In genomic region chr19:52140077-52140710, GRCh38 we compare ENCODE assay signal across 1 cellular context.
TF ChIP-seq lines count a peak whose summit lies in the region.

No MANE protein-coding gene starts in this region.

TF ChIP-seq in HepG2, 621 proteins besides CTCF, POLR2A, EP300 and RAD21 (continues in another document):
- TF ChIP-seq ZNF773 (CRISPR knock-in tag; IDR thresholded peaks at IDR 0.05; ENCODE audit: borderline replicate concordance): no peak
- peak; percentile 68; the same call in 1 of the 2 replicates for TF ChIP-seq SIN3A (IDR thresholded peaks at IDR 0.05; ENCODE audit: borderline replicate concordance, low read depth, low read length)
- 0 out of 2 replicates have a peak, but pooled peaks have one; percentile 41 for TF ChIP-seq ZNF747 (CRISPR knock-in tag; IDR thresholded peaks at IDR 0.05; ENCODE audit: borderline replicate concordance)
- no peak for TF ChIP-seq ZNF496 (CRISPR knock-in tag; IDR thresholded peaks at IDR 0.05; ENCODE audit: insufficient replicate concordance)
- no peak for TF ChIP-seq FOXP1 (IDR thresholded peaks at IDR 0.05)
- 0 out of 2 replicates have a peak, but pooled peaks have one; percentile 1 for TF ChIP-seq FOXP1 (CRISPR knock-in tag; IDR thresholded peaks at IDR 0.05)
- TF ChIP-seq, protein P1, sequence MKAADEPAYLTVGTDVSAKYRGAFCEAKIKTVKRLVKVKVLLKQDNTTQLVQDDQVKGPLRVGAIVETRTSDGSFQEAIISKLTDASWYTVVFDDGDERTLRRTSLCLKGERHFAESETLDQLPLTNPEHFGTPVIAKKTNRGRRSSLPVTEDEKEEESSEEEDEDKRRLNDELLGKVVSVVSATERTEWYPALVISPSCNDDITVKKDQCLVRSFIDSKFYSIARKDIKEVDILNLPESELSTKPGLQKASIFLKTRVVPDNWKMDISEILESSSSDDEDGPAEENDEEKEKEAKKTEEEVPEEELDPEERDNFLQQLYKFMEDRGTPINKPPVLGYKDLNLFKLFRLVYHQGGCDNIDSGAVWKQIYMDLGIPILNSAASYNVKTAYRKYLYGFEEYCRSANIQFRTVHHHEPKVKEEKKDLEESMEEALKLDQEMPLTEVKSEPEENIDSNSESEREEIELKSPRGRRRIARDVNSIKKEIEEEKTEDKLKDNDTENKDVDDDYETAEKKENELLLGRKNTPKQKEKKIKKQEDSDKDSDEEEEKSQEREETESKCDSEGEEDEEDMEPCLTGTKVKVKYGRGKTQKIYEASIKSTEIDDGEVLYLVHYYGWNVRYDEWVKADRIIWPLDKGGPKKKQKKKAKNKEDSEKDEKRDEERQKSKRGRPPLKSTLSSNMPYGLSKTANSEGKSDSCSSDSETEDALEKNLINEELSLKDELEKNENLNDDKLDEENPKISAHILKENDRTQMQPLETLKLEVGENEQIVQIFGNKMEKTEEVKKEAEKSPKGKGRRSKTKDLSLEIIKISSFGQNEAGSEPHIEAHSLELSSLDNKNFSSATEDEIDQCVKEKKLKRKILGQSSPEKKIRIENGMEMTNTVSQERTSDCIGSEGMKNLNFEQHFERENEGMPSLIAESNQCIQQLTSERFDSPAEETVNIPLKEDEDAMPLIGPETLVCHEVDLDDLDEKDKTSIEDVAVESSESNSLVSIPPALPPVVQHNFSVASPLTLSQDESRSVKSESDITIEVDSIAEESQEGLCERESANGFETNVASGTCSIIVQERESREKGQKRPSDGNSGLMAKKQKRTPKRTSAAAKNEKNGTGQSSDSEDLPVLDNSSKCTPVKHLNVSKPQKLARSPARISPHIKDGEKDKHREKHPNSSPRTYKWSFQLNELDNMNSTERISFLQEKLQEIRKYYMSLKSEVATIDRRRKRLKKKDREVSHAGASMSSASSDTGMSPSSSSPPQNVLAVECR (CRISPR knock-in tag; IDR thresholded peaks at IDR 0.05; ENCODE audit: borderline replicate concordance): 0 out of 2 replicates have a peak, but pooled peaks have one; percentile 2
- TF ChIP-seq BHLHE40 (IDR thresholded peaks at IDR 0.05; ENCODE audit: low read length): peak; percentile 49; the same call in 1 of the 2 replicates
- TF ChIP-seq FOXA1 (IDR thresholded peaks at IDR 0.05): no peak
- 0 out of 2 replicates have a peak, but pooled peaks have one; percentile 26 for TF ChIP-seq FOXA1 (CRISPR knock-in tag; IDR thresholded peaks at IDR 0.05)
- TF ChIP-seq XRCC5 (optimal IDR thresholded peaks at IDR 0.05; ENCODE audit: low read length): no peak
- 0 out of 2 replicates have a peak, but pooled peaks have one; percentile 1 for TF ChIP-seq ZGPAT (CRISPR knock-in tag; IDR thresholded peaks at IDR 0.05)
- TF ChIP-seq, protein P2, sequence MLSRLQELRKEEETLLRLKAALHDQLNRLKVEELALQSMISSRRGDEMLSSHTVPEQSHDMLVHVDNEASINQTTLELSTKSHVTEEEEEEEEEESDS (CRISPR knock-in tag; IDR thresholded peaks at IDR 0.05; ENCODE audit: borderline replicate concordance): 0 out of 2 replicates have a peak, but pooled peaks have one; percentile 18
- no peak for TF ChIP-seq ZNF670 (CRISPR knock-in tag; IDR thresholded peaks at IDR 0.05; ENCODE audit: borderline replicate concordance)
- no peak for TF ChIP-seq ZNF12 (CRISPR knock-in tag; IDR thresholded peaks at IDR 0.05)
- no peak for TF ChIP-seq ZNF790 (CRISPR knock-in tag; IDR thresholded peaks at IDR 0.05; ENCODE audit: borderline replicate concordance)
- TF ChIP-seq, protein P3, sequence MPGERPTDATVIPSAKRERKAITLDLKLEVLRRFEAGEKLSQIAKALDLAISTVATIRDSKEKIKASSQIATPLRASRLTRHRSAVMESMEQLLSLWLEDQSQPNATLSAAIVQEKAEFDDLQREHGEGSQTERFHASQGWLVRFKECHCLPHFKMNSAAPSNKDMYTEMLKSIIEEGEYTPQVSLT (CRISPR knock-in tag; IDR thresholded peaks at IDR 0.05; ENCODE audit: borderline replicate concordance, low read depth): no peak
- peak; percentile 10; the same call in 1 of the 2 replicates for TF ChIP-seq SMAD3 (CRISPR knock-in tag; IDR thresholded peaks at IDR 0.05)
- TF ChIP-seq TCF12 (IDR thresholded peaks at IDR 0.05): no peak
- no peak for TF ChIP-seq TCF12 (CRISPR knock-in tag; IDR thresholded peaks at IDR 0.05)
- TF ChIP-seq, protein P4, sequence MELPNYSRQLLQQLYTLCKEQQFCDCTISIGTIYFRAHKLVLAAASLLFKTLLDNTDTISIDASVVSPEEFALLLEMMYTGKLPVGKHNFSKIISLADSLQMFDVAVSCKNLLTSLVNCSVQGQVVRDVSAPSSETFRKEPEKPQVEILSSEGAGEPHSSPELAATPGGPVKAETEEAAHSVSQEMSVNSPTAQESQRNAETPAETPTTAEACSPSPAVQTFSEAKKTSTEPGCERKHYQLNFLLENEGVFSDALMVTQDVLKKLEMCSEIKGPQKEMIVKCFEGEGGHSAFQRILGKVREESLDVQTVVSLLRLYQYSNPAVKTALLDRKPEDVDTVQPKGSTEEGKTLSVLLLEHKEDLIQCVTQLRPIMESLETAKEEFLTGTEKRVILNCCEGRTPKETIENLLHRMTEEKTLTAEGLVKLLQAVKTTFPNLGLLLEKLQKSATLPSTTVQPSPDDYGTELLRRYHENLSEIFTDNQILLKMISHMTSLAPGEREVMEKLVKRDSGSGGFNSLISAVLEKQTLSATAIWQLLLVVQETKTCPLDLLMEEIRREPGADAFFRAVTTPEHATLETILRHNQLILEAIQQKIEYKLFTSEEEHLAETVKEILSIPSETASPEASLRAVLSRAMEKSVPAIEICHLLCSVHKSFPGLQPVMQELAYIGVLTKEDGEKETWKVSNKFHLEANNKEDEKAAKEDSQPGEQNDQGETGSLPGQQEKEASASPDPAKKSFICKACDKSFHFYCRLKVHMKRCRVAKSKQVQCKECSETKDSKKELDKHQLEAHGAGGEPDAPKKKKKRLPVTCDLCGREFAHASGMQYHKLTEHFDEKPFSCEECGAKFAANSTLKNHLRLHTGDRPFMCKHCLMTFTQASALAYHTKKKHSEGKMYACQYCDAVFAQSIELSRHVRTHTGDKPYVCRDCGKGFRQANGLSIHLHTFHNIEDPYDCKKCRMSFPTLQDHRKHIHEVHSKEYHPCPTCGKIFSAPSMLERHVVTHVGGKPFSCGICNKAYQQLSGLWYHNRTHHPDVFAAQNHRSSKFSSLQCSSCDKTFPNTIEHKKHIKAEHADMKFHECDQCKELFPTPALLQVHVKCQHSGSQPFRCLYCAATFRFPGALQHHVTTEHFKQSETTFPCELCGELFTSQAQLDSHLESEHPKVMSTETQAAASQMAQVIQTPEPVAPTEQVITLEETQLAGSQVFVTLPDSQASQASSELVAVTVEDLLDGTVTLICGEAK (IDR thresholded peaks at IDR 0.05): no peak
- TF ChIP-seq, protein P4 (CRISPR knock-in tag; IDR thresholded peaks at IDR 0.05): no peak
- TF ChIP-seq HDAC1 (CRISPR knock-in tag; IDR thresholded peaks at IDR 0.05): 0 out of 2 replicates have a peak, but pooled peaks have one; percentile 11
- TF ChIP-seq TGIF2 (CRISPR knock-in tag; IDR thresholded peaks at IDR 0.05): peak; percentile 58; the same call in 1 of the 2 replicates
- TF ChIP-seq KDM1A (CRISPR knock-in tag; IDR thresholded peaks at IDR 0.05): no peak
- no peak for TF ChIP-seq MAFK (conservative IDR thresholded peaks at IDR 0.05 in 1 of 2, IDR thresholded peaks at IDR 0.05 in 1 of 2; ENCODE audit: low read length in 2 of 2)
- TF ChIP-seq SNAPC2 (CRISPR knock-in tag; IDR thresholded peaks at IDR 0.05): 0 out of 2 replicates have a peak, but pooled peaks have one; percentile 4
- no peak for TF ChIP-seq ZSCAN22 (CRISPR knock-in tag; IDR thresholded peaks at IDR 0.05)
- TF ChIP-seq SMAD9 (CRISPR knock-in tag; IDR thresholded peaks at IDR 0.05): no peak
- TF ChIP-seq ARNTL (CRISPR knock-in tag; IDR thresholded peaks at IDR 0.05): no peak
- peak; percentile 61 for TF ChIP-seq ELF1 (CRISPR knock-in tag; IDR thresholded peaks at IDR 0.05)
- no peak for TF ChIP-seq PBX2 (CRISPR knock-in tag; IDR thresholded peaks at IDR 0.05)
- no peak for TF ChIP-seq RBAK (CRISPR knock-in tag; IDR thresholded peaks at IDR 0.05)
- TF ChIP-seq POGZ (CRISPR knock-in tag; IDR thresholded peaks at IDR 0.05): 0 out of 2 replicates have a peak, but pooled peaks have one; percentile 5
- TF ChIP-seq ZNF704 (CRISPR knock-in tag; IDR thresholded peaks at IDR 0.05; ENCODE audit: borderline replicate concordance): no peak
- no peak for TF ChIP-seq ZNF256 (CRISPR knock-in tag; conservative IDR thresholded peaks at IDR 0.05)
- peak; percentile 49; the same call in 1 of the 2 replicates for TF ChIP-seq MXD4 (CRISPR knock-in tag; IDR thresholded peaks at IDR 0.05)
- TF ChIP-seq ZNF564 (CRISPR knock-in tag; IDR thresholded peaks at IDR 0.05): 0 out of 2 replicates have a peak, but pooled peaks have one; percentile 4
- no peak for TF ChIP-seq SOX6 (IDR thresholded peaks at IDR 0.05)
- no peak for TF ChIP-seq SOX6 (CRISPR knock-in tag; IDR thresholded peaks at IDR 0.05)
- no peak for TF ChIP-seq TEF (CRISPR knock-in tag; IDR thresholded peaks at IDR 0.05)
- no peak for TF ChIP-seq ZNF124 (CRISPR knock-in tag; IDR thresholded peaks at IDR 0.05)
- no peak for TF ChIP-seq ZNF781 (CRISPR knock-in tag; IDR thresholded peaks at IDR 0.05; ENCODE audit: borderline replicate concordance, not compliant biosample characterization)
- peak; percentile 3; the same call in 1 of the 2 replicates for TF ChIP-seq DRAP1 (CRISPR knock-in tag; IDR thresholded peaks at IDR 0.05)
- TF ChIP-seq MXI1 (IDR thresholded peaks at IDR 0.05; ENCODE audit: borderline replicate concordance, low read depth, low read length): peak; percentile 35; the same call in 1 of the 3 replicates
- TF ChIP-seq ELF4 (CRISPR knock-in tag; IDR thresholded peaks at IDR 0.05; ENCODE audit: borderline replicate concordance): 0 out of 2 replicates have a peak, but pooled peaks have one; percentile 8
- 0 out of 2 replicates have a peak, but pooled peaks have one; percentile 3 for TF ChIP-seq RBFOX2 (IDR thresholded peaks at IDR 0.05; ENCODE audit: low read depth, low read length)
- no peak for TF ChIP-seq ZNF543 (CRISPR knock-in tag; IDR thresholded peaks at IDR 0.05)
- no peak for TF ChIP-seq ZBTB20 (CRISPR knock-in tag; IDR thresholded peaks at IDR 0.05; ENCODE audit: borderline replicate concordance, low read depth)
- no peak for TF ChIP-seq MZF1 (CRISPR knock-in tag; IDR thresholded peaks at IDR 0.05; ENCODE audit: borderline replicate concordance)
- peak; percentile 29 for TF ChIP-seq HNF4A (CRISPR knock-in tag; IDR thresholded peaks at IDR 0.05)
